In genomic region chr14:87178277-87178676, GRCh38 we compare ENCODE assay signal across 30 cellular contexts.
"Had no signal": no experiment of that assay in that cellular context is flagged by ENCODE, and none has a peak within 500 bp of the region (broad histone marks: within the 10 kb centered on the region; RNA-seq: fewer than 3 reads in every experiment).

No MANE protein-coding gene starts in this region.

- DNase-seq: NCI-H1048, NCI-H1092 treated with DMSO at 0.1 percent for 48 hours, NCI-H1105 treated with DMSO at 0.1 percent for 48 hours, NCI-H1417, NCI-H1436, NCI-H146, NCI-H1694, NCI-H187, NCI-H1930, NCI-H2029 treated with DMSO at 0.1 percent for 48 hours, NCI-H2081 treated with DMSO at 0.1 percent for 48 hours, NCI-H2107, NCI-H2171, NCI-H226, NCI-H446 treated with DMSO at 0.1 percent for 48 hours, NCI-H510A, NCI-H524, NCI-H526, NCI-H69, NCI-H748 treated with DMSO at 0.1 percent for 48 hours, NCI-H82, OCI-M1, PC-3, Peyer's patch, Right ventricle myocardium superior, RPMI8226, SHP77 treated with DMSO at 0.1 percent for 48 hours, T-cell had no signal

- H3K27ac ChIP-seq: Peyer's patch, SJSA1 had no signal

- H3K27me3 ChIP-seq: Peyer's patch, SJSA1 had no signal

- H3K9me3 ChIP-seq: SJSA1 had no signal

- H3K4me3 ChIP-seq: Peyer's patch, SJSA1 had no signal

- H3K4me1 ChIP-seq: Peyer's patch, SJSA1 had no signal

- ATAC-seq: PC-3, SK-N-SH treated with all-trans-retinoic acid at 6 μM for 48 hours, T-cell had no signal

- H3K36me3 ChIP-seq: Peyer's patch, SJSA1 had no signal
